ENCODE assay signal across 8 cellular contexts in the genomic region with DNA sequence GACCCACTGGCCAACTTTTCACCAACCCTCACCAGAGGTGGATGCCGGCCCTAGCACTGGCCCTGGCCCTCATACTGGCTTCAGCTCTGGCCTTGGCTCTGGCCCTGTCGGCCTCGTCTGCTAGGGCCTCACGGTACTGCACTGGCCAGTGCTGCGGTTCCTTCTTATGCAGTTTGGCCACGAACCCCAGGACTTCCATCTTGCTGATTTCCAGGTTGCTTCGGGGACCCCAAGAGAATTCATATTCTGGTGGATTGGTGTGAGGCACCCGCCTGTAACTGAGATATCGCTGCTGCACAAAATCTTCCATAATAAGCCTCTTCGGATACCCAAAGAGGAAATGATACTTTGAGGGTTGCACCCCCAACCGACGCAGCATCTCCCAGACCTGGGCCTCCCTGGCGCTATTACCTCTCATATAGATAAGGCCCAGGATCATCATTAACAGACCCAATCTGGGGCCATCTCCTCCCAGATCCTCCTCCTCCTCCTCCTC. TPM values are rescaled to one million over a fixed set of nuclear protein-coding genes. Genes with fewer than 3 reads are reported as not detected.
DNase-seq lines count a peak whose midpoint lies in the region; ATAC-seq, FAIRE-seq and TF ChIP-seq lines count a peak whose summit lies in the region.

No MANE protein-coding gene starts in this region.

- H3K4me1 ChIP-seq in NT2/D1 (ENCODE audit: insufficient read depth, insufficient read length) = peaks cover under 1% of the 10 kb centered on the region
- H3K4me1 ChIP-seq in HepG2 (ENCODE audit: insufficient read depth, low read length) = peaks cover 22% of the 10 kb centered on the region
- peaks cover 24% of the 10 kb centered on the region for H3K4me1 ChIP-seq in stomach smooth muscle (ENCODE audit: control insufficient read depth, insufficient read depth, low read length)

- no peak overlapping the region for H2AFZ ChIP-seq in HepG2 (ENCODE audit: low read length)

- POLR2A ChIA-PET in activated CD4-positive, alpha-beta T cell treated with anti-CD3 and anti-CD28 coated beads for 36 hours (lab: Charles Lee) = interaction anchor here (0.8 to 1.2 kb wide), 2 partner anchors 33 to 150 kb away, joined by 3 read pairs; no protein-coding TSS in a partner anchor
- POLR2A ChIA-PET in HepG2 (lab: Yijun Ruan, JAX) = interaction anchor here (0.6 to 1.5 kb wide), 8 partner anchors 14 to 800 kb away, joined by 3 to 11 read pairs (median 3); a partner anchor contains a TSS

- BruUV-seq in HepG2 (replicated peaks; lab: Mats Ljungman, UMichigan) = no TSS peak

- peak overlapping the region; percentile 91 for H3K9ac ChIP-seq in NT2/D1 (ENCODE audit: insufficient read length, low read depth)
- H3K9ac ChIP-seq in HepG2 (ENCODE audit: insufficient read depth, low read depth, low read length) = peak overlapping the region; percentile 96
- peak overlapping the region; percentile 90 to 94 for H3K9ac ChIP-seq in stomach smooth muscle (ENCODE audit: low read length in 2 of 2)

- ATAC-seq in activated CD4-positive, alpha-beta T cell treated with anti-CD3 and anti-CD28 coated beads for 36 hours = peak; percentile 35
- ATAC-seq in HG02798 (IDR thresholded peaks at IDR 0.05; ENCODE audit: poor library complexity, unreplicated experiment) (peak; percentile 55), HepG2 (peak; percentile 57)

- H3K36me3 Mint-ChIP-seq in activated CD4-positive, alpha-beta T cell treated with anti-CD3 and anti-CD28 coated beads for 36 hours (ENCODE audit: low read depth) = peaks cover 28% of the 10 kb centered on the region

- FAIRE-seq in bronchial epithelial cell (lab: Jason Lieb, UNC) (no peak), HepG2 (lab: Jason Lieb, UNC) (no peak)

- peak overlapping the region; percentile 97 for H3K27ac Mint-ChIP-seq in activated CD4-positive, alpha-beta T cell treated with anti-CD3 and anti-CD28 coated beads for 36 hours

- TF ChIP-seq EP300 in HepG2 (IDR thresholded peaks at IDR 0.05; ENCODE audit: low read depth in 2 of 2, low read length in 2 of 2) (no peak), HepG2 (CRISPR knock-in tag; IDR thresholded peaks at IDR 0.05; ENCODE audit: borderline replicate concordance) (no peak)

- no peaks in the 10 kb centered on the region for H3K9me3 Mint-ChIP-seq in activated CD4-positive, alpha-beta T cell treated with anti-CD3 and anti-CD28 coated beads for 36 hours (ENCODE audit: low read depth)

- peaks cover 16% of the 10 kb centered on the region; the same call in 1 of the 2 replicates for H3K9me3 ChIP-seq in NT2/D1 (ENCODE audit: insufficient read depth, low read length)
- no peaks in the 10 kb centered on the region for H3K9me3 ChIP-seq in HepG2 (ENCODE audit: low read length)
- H3K9me3 ChIP-seq in stomach smooth muscle (ENCODE audit: control insufficient read depth in 2 of 2, low read length in 2 of 2) = no peaks in the 10 kb centered on the region

- CTCF ChIA-PET in activated CD4-positive, alpha-beta T cell treated with anti-CD3 and anti-CD28 coated beads for 36 hours (lab: Charles Lee) = interaction anchor here (0.6 to 1.3 kb wide), 4 partner anchors 10 to 789 kb away, joined by 3 to 4 read pairs (median 3); no protein-coding TSS in a partner anchor
- CTCF ChIA-PET in HepG2 (lab: Yijun Ruan, JAX; ENCODE audit: low intra/inter-chr PET ratio, low total read pairs) = no interaction called here

- intact Hi-C loops in activated CD4-positive, alpha-beta T cell treated with anti-CD3 and anti-CD28 coated beads for 36 hours (cut with DNase I, micrococcal nuclease) = loop anchor here (1.0 kb wide), 2 partner anchors 74 to 101 kb away; a partner anchor contains a TSS
- intact Hi-C loops in HepG2 (cut with micrococcal nuclease; ENCODE audit: unreplicated experiment) = loop anchor here (5.0 kb wide), 1 partner anchor 144 kb away; no protein-coding TSS in a partner anchor

- H3K36me3 ChIP-seq in NT2/D1 (ENCODE audit: insufficient read depth, insufficient read length, low read length) (peaks cover 31% of the 10 kb centered on the region), bronchial epithelial cell (ENCODE audit: control insufficient read depth, insufficient read depth, low read length) (no peaks in the 10 kb centered on the region), HepG2 (replicated peaks in 1 of 2; ENCODE audit: control insufficient read depth in 1 of 2, insufficient read depth in 2 of 2, low read length in 2 of 2) (peaks cover 0 to 5% of the 10 kb centered on the region in 2 experiments; a peak in 1 of 5 replicates), stomach smooth muscle (ENCODE audit: control insufficient read depth in 2 of 2, insufficient read depth in 2 of 2, low read length in 2 of 2) (peaks cover 0 to 8% of the 10 kb centered on the region in 2 donors)

- H3K4me3 Mint-ChIP-seq in activated CD4-positive, alpha-beta T cell treated with anti-CD3 and anti-CD28 coated beads for 36 hours = peak overlapping the region; percentile 80

- H3K79me2 ChIP-seq in HepG2 (ENCODE audit: insufficient read depth, low read length) = peaks cover 23% of the 10 kb centered on the region

- H3K4me3 ChIP-seq in NT2/D1 (ENCODE audit: insufficient read length, low read depth) (peak overlapping the region; percentile 75), bronchial epithelial cell (ENCODE audit: low read depth, low read length) (peak overlapping the region; percentile 62), HepG2 (replicated peaks in 1 of 3; ENCODE audit: insufficient read depth in 1 of 3, low read depth in 2 of 3, low read length in 3 of 3) (peak overlapping the region; percentile 75 to 94 (median 83)), stomach smooth muscle (ENCODE audit: low read length in 2 of 2) (peak overlapping the region; percentile 85 to 86)

- H3K27ac ChIP-seq in HepG2 (ENCODE audit: extremely low read length, insufficient read depth, low read length) = peak overlapping the region; percentile 96
- H3K27ac ChIP-seq in stomach smooth muscle (ENCODE audit: low read length) = peak overlapping the region; percentile 89

- H3K4me2 ChIP-seq in HepG2 (ENCODE audit: low read depth, low read length) = peak overlapping the region; percentile 85

- H3K27me3 ChIP-seq in NT2/D1 (ENCODE audit: insufficient read depth, insufficient read length) (no peaks in the 10 kb centered on the region), bronchial epithelial cell (ENCODE audit: control insufficient read depth, insufficient read depth, low read length) (no peaks in the 10 kb centered on the region), HepG2 (ENCODE audit: control insufficient read depth in 1 of 2, insufficient read depth in 2 of 2, low read length in 2 of 2) (no peaks in the 10 kb centered on the region; a peak in 1 of 5 replicates), stomach smooth muscle (ENCODE audit: control insufficient read depth in 1 of 2, insufficient read depth in 2 of 2, low read length in 2 of 2) (no peaks in the 10 kb centered on the region)

- no peaks in the 10 kb centered on the region; the same call in 1 of the 2 replicates for H4K20me1 ChIP-seq in HepG2 (ENCODE audit: insufficient read depth, low read length)

- peaks cover 32% of the 10 kb centered on the region for H3K4me1 Mint-ChIP-seq in activated CD4-positive, alpha-beta T cell treated with anti-CD3 and anti-CD28 coated beads for 36 hours

- TF ChIP-seq RAD21 in HepG2 (CRISPR knock-in tag; IDR thresholded peaks at IDR 0.05) = no peak

- 5% methylated on average over 13 of the region's 13 CpGs for WGBS in HepG2 (ENCODE audit: low lambda C conversion rate)

- peak; percentile 59 for DNase-seq in activated CD4-positive, alpha-beta T cell treated with anti-CD3 and anti-CD28 coated beads for 36 hours
- DNase-seq in activated CD4-positive, alpha-beta T cell treated with anti-CD3 and anti-CD28 coated beads for 1 hour = no peak
- DNase-seq in NT2/D1 (ENCODE audit: low read depth, low spot score) (no peak), bronchial epithelial cell (ENCODE audit: low read depth) (no peak), HepG2 (ENCODE audit: low spot score) (no peak), NCI-H2227 treated with DMSO at 0.1 percent for 48 hours (lab: John Stamatoyannopoulos, UW) (no peak)

- in situ Hi-C loops in HepG2 (cut with HindIII; ENCODE audit: extremely low pct_ligation_motif_present, low pct_unique_long_range_greater_than_20kb) = no loop called here

- H3K27me3 Mint-ChIP-seq in activated CD4-positive, alpha-beta T cell treated with anti-CD3 and anti-CD28 coated beads for 36 hours = peaks cover 2% of the 10 kb centered on the region

- no peak for TF ChIP-seq POLR2A in HepG2 (IDR thresholded peaks at IDR 0.05; ENCODE audit: insufficient read depth in 1 of 2, low read depth in 2 of 2, low read length in 2 of 2)

- TF ChIP-seq CTCF in bronchial epithelial cell (IDR thresholded peaks at IDR 0.05; ENCODE audit: insufficient read depth, low read length, severe bottlenecking) (no peak), HepG2 (CRISPR knock-in tag; IDR thresholded peaks at IDR 0.05) (no peak)

TF ChIP-seq in HepG2, 621 proteins besides CTCF, POLR2A, EP300 and RAD21 (continues in another document):
- no peak for TF ChIP-seq ZSCAN25 (CRISPR knock-in tag; IDR thresholded peaks at IDR 0.05)
- TF ChIP-seq ZSCAN31 (CRISPR knock-in tag; IDR thresholded peaks at IDR 0.05; ENCODE audit: low read depth) = 0 out of 2 replicates have a peak, but pooled peaks have one; percentile 0

RNA-seq across cellular contexts. Expression of a gene that starts 0.9 kb away (rescaled TPM):
- total RNA-seq in activated CD4-positive, alpha-beta T cell treated with anti-CD3 and anti-CD28 coated beads for 36 hours = 10 to 100 TPM; 13.6 to 14.3 TPM
- 14.2 and 15.1 TPM in 2 replicates for total RNA-seq in bronchial epithelial cell
- 60.5 and 62.4 TPM in 2 replicates for total RNA-seq in HepG2 (2016; rRNA removed; fragmentation: Illumina TruSeq; extraction: Trizol)
- 11.1 and 11.7 TPM in 2 replicates for total RNA-seq in HepG2 (2016; cell fraction: cytosol; rRNA removed; fragmentation: Illumina TruSeq; extraction: Trizol; ENCODE audit: low read depth)
- total RNA-seq in HepG2 (2016; cell fraction: insoluble cytoplasmic fraction; rRNA removed; fragmentation: Illumina TruSeq; extraction: Trizol) = 62.2 and 63.0 TPM in 2 replicates
- 35.0 and 37.6 TPM in 2 replicates for total RNA-seq in HepG2 (2016; cell fraction: membrane; rRNA removed; fragmentation: Illumina TruSeq; extraction: Trizol)
- total RNA-seq in HepG2 (2016; cell fraction: nucleus; rRNA removed; fragmentation: Illumina TruSeq; extraction: Trizol) = 29.3 and 33.3 TPM in 2 replicates
- 26.0 and 28.4 TPM in 2 replicates for polyA plus RNA-seq in HepG2 (2011; rRNA removed)
- 28.8 and 31.3 TPM in 2 replicates for polyA plus RNA-seq in HepG2 (2011; cell fraction: cytosol; rRNA removed)
- polyA plus RNA-seq in HepG2 (2011; cell fraction: nucleus; rRNA removed) = 9.3 and 9.9 TPM in 2 replicates
- 40.7 and 43.6 TPM in 2 replicates for polyA plus RNA-seq in HepG2 (2012)
- 9.6 and 9.9 TPM in 2 replicates for polyA plus RNA-seq in HepG2 (2016; cell fraction: cytosol; fragmentation: Illumina TruSeq; extraction: Trizol; ENCODE audit: low read depth)
- 85.1 and 85.2 TPM in 2 replicates for polyA plus RNA-seq in HepG2 (2016; cell fraction: insoluble cytoplasmic fraction; fragmentation: Illumina TruSeq; extraction: Trizol; ENCODE audit: low read depth)
- polyA plus RNA-seq in HepG2 (2016; cell fraction: membrane; fragmentation: Illumina TruSeq; extraction: Trizol; ENCODE audit: low read depth) = 27.9 and 30.4 TPM in 2 replicates
- polyA plus RNA-seq in HepG2 (2016; cell fraction: nucleus; fragmentation: Illumina TruSeq; extraction: Trizol; ENCODE audit: insufficient read depth, low read depth) = 55.9 and 56.3 TPM in 2 replicates
- 7.2 and 10.5 TPM in 2 replicates for polyA minus RNA-seq in HepG2 (2011; rRNA and poly(A)+ RNA removed; ENCODE audit: low replicate concordance)
- polyA minus RNA-seq in HepG2 (2011; cell fraction: cytosol; rRNA and poly(A)+ RNA removed) = 18.7 and 19.4 TPM in 2 replicates
- polyA minus RNA-seq in HepG2 (2011; cell fraction: nucleus; rRNA and poly(A)+ RNA removed) = 8.4 and 9.0 TPM in 2 replicates
